Comparison of ENCODE assay signal across 22 cellular contexts in genomic region chr2:216839626-216840132, GRCh38. TPM values are rescaled to one million over a fixed set of nuclear protein-coding genes. Genes with fewer than 3 reads are reported as not detected.
DNase-seq lines count a peak whose midpoint lies in the region; ATAC-seq and TF ChIP-seq lines count a peak whose summit lies in the region.
"Had no signal": no experiment of that assay in that cellular context is flagged by ENCODE, and none has a peak within 500 bp of the region (broad histone marks: within the 10 kb centered on the region; RNA-seq: fewer than 3 reads in every experiment).

No MANE protein-coding gene starts in this region.

- H3K27ac Mint-ChIP-seq in glutamatergic neuron (ENCODE audit: unreplicated experiment) = peak overlapping the region; percentile 34
- H3K27ac Mint-ChIP-seq: CD4-positive, alpha-beta T cell had no signal

- TF ChIP-seq EP300 in tibial nerve (IDR thresholded peaks at IDR 0.05) = no peak

- H3K4me1 Mint-ChIP-seq in glutamatergic neuron (ENCODE audit: low read depth, unreplicated experiment) = peaks cover 11% of the 10 kb centered on the region

- DNase-seq in DMS 273 (lab: John Stamatoyannopoulos, UW; ENCODE audit: unreplicated experiment) (peak; percentile 84), DMS 273 treated with DMSO at 0.1 percent for 48 hours (lab: John Stamatoyannopoulos, UW) (peak; percentile 58), NCI-H524 treated with DMSO at 0.1 percent for 48 hours (lab: John Stamatoyannopoulos, UW) (peak; percentile 48), glutamatergic neuron (no peak), tibial nerve (ENCODE audit: low spot score in 2 of 2) (no peak)
- DNase-seq: CD4-positive, alpha-beta T cell; COR-L47; DND-41; GOT3; Karpas-422; NCI-H187; NCI-H2107; NCI-H345; NCI-H774; T-helper 1 cell had no signal

- no peaks in the 10 kb centered on the region for H3K27me3 ChIP-seq in tibial nerve
- H3K27me3 ChIP-seq: BLaER1, SJCRH30 had no signal

- peaks cover 6% of the 10 kb centered on the region for H3K36me3 Mint-ChIP-seq in glutamatergic neuron (ENCODE audit: unreplicated experiment)

- H3K36me3 ChIP-seq in tibial nerve = no peaks in the 10 kb centered on the region
- H3K36me3 ChIP-seq: BLaER1, SJCRH30 had no signal

- H3K4me3 ChIP-seq in tibial nerve = no peak overlapping the region
- H3K4me3 ChIP-seq: BLaER1, SJCRH30 had no signal

- no peak for TF ChIP-seq POLR2A in tibial nerve (IDR thresholded peaks at IDR 0.05)

- 93 to 95% methylated on average over 4 of the region's 4 CpGs for WGBS in tibial nerve, 2 donors

- H3K9me3 Mint-ChIP-seq in glutamatergic neuron (ENCODE audit: unreplicated experiment) = peaks cover 6% of the 10 kb centered on the region
- H3K9me3 Mint-ChIP-seq: CD4-positive, alpha-beta T cell had no signal

- peaks cover 0 to 14% (median 7%) of the 10 kb centered on the region in 4 donors for H3K4me1 ChIP-seq in tibial nerve
- H3K4me1 ChIP-seq: BLaER1 had no signal

- ATAC-seq in GM21619 (IDR thresholded peaks at IDR 0.05; ENCODE audit: unreplicated experiment) (no peak), HG02588 (IDR thresholded peaks at IDR 0.05; ENCODE audit: unreplicated experiment) (no peak)
- ATAC-seq: HCT116 had no signal

- H3K27ac ChIP-seq in tibial nerve = no peak overlapping the region
- H3K27ac ChIP-seq: BLaER1, SJCRH30 had no signal

- H3K4me3 Mint-ChIP-seq in glutamatergic neuron (ENCODE audit: unreplicated experiment) = no peak overlapping the region
- H3K4me3 Mint-ChIP-seq: CD4-positive, alpha-beta T cell had no signal

- H3K27me3 Mint-ChIP-seq in glutamatergic neuron (ENCODE audit: unreplicated experiment) = peaks cover 2% of the 10 kb centered on the region
- H3K27me3 Mint-ChIP-seq: CD4-positive, alpha-beta T cell had no signal

- TF ChIP-seq CTCF in glutamatergic neuron (IDR thresholded peaks at IDR 0.05; ENCODE audit: partially characterized antibody, unreplicated experiment) (no peak), tibial nerve (IDR thresholded peaks at IDR 0.05) (no peak)

- H3K9me3 ChIP-seq in tibial nerve = no peaks in the 10 kb centered on the region
- H3K9me3 ChIP-seq: BLaER1, SJCRH30 had no signal

RNA-seq across cellular contexts. Expression of gene TNP1, which starts 20.2 kb away (rescaled TPM):
- total RNA-seq in glutamatergic neuron (ENCODE audit: unreplicated experiment) (not detected), tibial nerve (not detected)
- total RNA-seq: CD4-positive, alpha-beta T cell; M059J; OCI-LY7; SJCRH30 had no signal

Comparison
In these comparisons a context has a peak if more than half of its experiments do, and no peak if none do; other contexts are left out.
1. DNase-seq: peak in DMS 273 (single experiment), DMS 273 treated with DMSO at 0.1 percent for 48 hours (single experiment) and NCI-H524 treated with DMSO at 0.1 percent for 48 hours (single experiment); none in glutamatergic neuron (single experiment) and tibial nerve (0 of 2).